In the genomic region with DNA sequence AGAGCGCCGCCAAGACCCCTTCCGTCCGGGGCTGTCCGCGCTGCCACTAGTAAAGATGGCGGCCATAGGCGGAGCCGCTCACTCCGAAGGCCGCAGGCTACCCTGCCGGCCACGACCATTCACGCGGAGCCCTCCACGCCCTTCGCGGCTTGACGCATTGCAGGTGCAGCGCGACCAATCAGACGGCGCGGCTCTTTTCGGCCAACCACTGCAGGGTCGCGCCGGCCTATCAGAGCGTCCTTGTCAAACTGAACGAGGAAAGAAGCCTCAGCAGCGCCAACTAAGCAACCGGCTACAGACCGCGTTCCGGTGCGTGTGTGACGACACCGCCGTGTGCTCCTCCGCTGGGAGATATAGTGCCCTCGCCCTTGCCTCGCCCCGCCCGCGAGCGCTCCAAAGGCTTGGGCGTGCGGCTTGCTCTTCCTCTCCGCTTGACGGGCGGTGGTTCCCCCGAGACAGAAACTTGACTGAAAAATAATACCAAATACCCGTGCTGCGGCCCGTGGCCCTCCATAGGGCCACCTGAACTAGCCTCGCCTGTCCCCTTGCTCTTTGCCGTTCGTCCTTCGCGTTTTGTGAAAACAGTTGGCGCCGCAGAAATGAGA, we compare ENCODE assay signal across 1 cellular context.
TF ChIP-seq lines count a peak whose summit lies in the region.

No MANE protein-coding gene starts in this region.

TF ChIP-seq in HEK293, 187 proteins besides CTCF, POLR2A, EP300 and RAD21 (continued from another document and continues in another):
- TF ChIP-seq, protein P1, sequence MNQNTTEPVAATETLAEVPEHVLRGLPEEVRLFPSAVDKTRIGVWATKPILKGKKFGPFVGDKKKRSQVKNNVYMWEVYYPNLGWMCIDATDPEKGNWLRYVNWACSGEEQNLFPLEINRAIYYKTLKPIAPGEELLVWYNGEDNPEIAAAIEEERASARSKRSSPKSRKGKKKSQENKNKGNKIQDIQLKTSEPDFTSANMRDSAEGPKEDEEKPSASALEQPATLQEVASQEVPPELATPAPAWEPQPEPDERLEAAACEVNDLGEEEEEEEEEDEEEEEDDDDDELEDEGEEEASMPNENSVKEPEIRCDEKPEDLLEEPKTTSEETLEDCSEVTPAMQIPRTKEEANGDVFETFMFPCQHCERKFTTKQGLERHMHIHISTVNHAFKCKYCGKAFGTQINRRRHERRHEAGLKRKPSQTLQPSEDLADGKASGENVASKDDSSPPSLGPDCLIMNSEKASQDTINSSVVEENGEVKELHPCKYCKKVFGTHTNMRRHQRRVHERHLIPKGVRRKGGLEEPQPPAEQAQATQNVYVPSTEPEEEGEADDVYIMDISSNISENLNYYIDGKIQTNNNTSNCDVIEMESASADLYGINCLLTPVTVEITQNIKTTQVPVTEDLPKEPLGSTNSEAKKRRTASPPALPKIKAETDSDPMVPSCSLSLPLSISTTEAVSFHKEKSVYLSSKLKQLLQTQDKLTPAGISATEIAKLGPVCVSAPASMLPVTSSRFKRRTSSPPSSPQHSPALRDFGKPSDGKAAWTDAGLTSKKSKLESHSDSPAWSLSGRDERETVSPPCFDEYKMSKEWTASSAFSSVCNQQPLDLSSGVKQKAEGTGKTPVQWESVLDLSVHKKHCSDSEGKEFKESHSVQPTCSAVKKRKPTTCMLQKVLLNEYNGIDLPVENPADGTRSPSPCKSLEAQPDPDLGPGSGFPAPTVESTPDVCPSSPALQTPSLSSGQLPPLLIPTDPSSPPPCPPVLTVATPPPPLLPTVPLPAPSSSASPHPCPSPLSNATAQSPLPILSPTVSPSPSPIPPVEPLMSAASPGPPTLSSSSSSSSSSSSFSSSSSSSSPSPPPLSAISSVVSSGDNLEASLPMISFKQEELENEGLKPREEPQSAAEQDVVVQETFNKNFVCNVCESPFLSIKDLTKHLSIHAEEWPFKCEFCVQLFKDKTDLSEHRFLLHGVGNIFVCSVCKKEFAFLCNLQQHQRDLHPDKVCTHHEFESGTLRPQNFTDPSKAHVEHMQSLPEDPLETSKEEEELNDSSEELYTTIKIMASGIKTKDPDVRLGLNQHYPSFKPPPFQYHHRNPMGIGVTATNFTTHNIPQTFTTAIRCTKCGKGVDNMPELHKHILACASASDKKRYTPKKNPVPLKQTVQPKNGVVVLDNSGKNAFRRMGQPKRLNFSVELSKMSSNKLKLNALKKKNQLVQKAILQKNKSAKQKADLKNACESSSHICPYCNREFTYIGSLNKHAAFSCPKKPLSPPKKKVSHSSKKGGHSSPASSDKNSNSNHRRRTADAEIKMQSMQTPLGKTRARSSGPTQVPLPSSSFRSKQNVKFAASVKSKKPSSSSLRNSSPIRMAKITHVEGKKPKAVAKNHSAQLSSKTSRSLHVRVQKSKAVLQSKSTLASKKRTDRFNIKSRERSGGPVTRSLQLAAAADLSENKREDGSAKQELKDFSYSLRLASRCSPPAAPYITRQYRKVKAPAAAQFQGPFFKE (tag by site-specific recombination; IDR thresholded peaks at IDR 0.05; ENCODE audit: borderline replicate concordance) = no peak
- TF ChIP-seq ZNF558 (tag by site-specific recombination; IDR thresholded peaks at IDR 0.05) = peak; percentile 58; the same call in 1 of the 2 replicates
- no peak for TF ChIP-seq ZNF600 (tag by site-specific recombination; IDR thresholded peaks at IDR 0.05)
- TF ChIP-seq, protein P2, sequence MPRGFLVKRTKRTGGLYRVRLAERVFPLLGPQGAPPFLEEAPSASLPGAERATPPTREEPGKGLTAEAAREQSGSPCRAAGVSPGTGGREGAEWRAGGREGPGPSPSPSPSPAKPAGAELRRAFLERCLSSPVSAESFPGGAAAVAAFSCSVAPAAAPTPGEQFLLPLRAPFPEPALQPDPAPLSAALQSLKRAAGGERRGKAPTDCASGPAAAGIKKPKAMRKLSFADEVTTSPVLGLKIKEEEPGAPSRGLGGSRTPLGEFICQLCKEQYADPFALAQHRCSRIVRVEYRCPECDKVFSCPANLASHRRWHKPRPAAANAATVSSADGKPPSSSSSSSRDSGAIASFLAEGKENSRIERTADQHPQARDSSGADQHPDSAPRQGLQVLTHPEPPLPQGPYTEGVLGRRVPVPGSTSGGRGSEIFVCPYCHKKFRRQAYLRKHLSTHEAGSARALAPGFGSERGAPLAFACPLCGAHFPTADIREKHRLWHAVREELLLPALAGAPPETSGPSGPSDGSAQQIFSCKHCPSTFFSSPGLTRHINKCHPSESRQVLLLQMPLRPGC (tag by site-specific recombination; IDR thresholded peaks at IDR 0.05) = peak; percentile 99
- TF ChIP-seq TCF7L2 (IDR thresholded peaks at IDR 0.05; ENCODE audit: borderline replicate concordance, low read depth, low read length) = no peak
- no peak for TF ChIP-seq ZNF670 (tag by site-specific recombination; IDR thresholded peaks at IDR 0.05; ENCODE audit: low read depth)
- TF ChIP-seq, protein P3, sequence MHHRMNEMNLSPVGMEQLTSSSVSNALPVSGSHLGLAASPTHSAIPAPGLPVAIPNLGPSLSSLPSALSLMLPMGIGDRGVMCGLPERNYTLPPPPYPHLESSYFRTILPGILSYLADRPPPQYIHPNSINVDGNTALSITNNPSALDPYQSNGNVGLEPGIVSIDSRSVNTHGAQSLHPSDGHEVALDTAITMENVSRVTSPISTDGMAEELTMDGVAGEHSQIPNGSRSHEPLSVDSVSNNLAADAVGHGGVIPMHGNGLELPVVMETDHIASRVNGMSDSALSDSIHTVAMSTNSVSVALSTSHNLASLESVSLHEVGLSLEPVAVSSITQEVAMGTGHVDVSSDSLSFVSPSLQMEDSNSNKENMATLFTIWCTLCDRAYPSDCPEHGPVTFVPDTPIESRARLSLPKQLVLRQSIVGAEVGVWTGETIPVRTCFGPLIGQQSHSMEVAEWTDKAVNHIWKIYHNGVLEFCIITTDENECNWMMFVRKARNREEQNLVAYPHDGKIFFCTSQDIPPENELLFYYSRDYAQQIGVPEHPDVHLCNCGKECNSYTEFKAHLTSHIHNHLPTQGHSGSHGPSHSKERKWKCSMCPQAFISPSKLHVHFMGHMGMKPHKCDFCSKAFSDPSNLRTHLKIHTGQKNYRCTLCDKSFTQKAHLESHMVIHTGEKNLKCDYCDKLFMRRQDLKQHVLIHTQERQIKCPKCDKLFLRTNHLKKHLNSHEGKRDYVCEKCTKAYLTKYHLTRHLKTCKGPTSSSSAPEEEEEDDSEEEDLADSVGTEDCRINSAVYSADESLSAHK (tag by site-specific recombination; IDR thresholded peaks at IDR 0.05) = peak; percentile 83
- TF ChIP-seq, protein P4, sequence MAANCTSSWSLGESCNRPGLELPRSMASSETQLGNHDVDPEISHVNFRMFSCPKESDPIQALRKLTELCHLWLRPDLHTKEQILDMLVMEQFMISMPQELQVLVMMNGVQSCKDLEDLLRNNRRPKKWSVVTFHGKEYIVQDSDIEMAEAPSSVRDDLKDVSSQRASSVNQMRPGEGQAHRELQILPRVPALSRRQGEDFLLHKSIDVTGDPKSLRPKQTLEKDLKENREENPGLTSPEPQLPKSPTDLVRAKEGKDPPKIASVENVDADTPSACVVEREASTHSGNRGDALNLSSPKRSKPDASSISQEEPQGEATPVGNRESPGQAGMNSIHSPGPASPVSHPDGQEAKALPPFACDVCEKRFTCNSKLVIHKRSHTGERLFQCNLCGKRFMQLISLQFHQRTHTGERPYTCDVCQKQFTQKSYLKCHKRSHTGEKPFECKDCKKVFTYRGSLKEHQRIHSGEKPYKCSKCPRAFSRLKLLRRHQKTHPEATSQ (tag by site-specific recombination; IDR thresholded peaks at IDR 0.05) = peak; percentile 95
- no peak for TF ChIP-seq GFI1B (tag by site-specific recombination; IDR thresholded peaks at IDR 0.05)
- no peak; the same call in 1 of the 2 replicates for TF ChIP-seq ZNF19 (tag by site-specific recombination; IDR thresholded peaks at IDR 0.05; ENCODE audit: low read depth)
- TF ChIP-seq ZNF266 (tag by site-specific recombination; IDR thresholded peaks at IDR 0.05; ENCODE audit: low read depth) = no peak; the same call in 1 of the 2 replicates
- TF ChIP-seq ZNF239 (tag by site-specific recombination; IDR thresholded peaks at IDR 0.05) = no peak
- peak; percentile 98 for TF ChIP-seq BCL11B (tag by site-specific recombination; IDR thresholded peaks at IDR 0.05; ENCODE audit: low read depth)
- TF ChIP-seq, protein P5, sequence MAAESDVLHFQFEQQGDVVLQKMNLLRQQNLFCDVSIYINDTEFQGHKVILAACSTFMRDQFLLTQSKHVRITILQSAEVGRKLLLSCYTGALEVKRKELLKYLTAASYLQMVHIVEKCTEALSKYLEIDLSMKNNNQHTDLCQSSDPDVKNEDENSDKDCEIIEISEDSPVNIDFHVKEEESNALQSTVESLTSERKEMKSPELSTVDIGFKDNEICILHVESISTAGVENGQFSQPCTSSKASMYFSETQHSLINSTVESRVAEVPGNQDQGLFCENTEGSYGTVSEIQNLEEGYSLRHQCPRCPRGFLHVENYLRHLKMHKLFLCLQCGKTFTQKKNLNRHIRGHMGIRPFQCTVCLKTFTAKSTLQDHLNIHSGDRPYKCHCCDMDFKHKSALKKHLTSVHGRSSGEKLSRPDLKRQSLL (tag by site-specific recombination; IDR thresholded peaks at IDR 0.05) = no peak
- TF ChIP-seq ZNF747 (tag by site-specific recombination; IDR thresholded peaks at IDR 0.05) = no peak
- peak; percentile 98 for TF ChIP-seq SP3 (tag by site-specific recombination; IDR thresholded peaks at IDR 0.05)
- TF ChIP-seq SALL2 (tag by site-specific recombination; IDR thresholded peaks at IDR 0.05; ENCODE audit: borderline replicate concordance) = no peak
- TF ChIP-seq ZNF837 (tag by site-specific recombination; IDR thresholded peaks at IDR 0.05) = no peak
- no peak for TF ChIP-seq ZNF623 (tag by site-specific recombination; IDR thresholded peaks at IDR 0.05)
- peak; percentile 99 for TF ChIP-seq ZNF501 (tag by site-specific recombination; IDR thresholded peaks at IDR 0.05)
- TF ChIP-seq ZNF169 (tag by site-specific recombination; IDR thresholded peaks at IDR 0.05) = no peak
- TF ChIP-seq ZNF311 (tag by site-specific recombination; IDR thresholded peaks at IDR 0.05; ENCODE audit: borderline replicate concordance) = no peak
- no peak for TF ChIP-seq HOXC10 (CRISPR knock-in tag; IDR thresholded peaks at IDR 0.05)
- TF ChIP-seq ZBTB17 (tag by site-specific recombination; IDR thresholded peaks at IDR 0.05) = peak; percentile 95
- TF ChIP-seq KLF9 (tag by site-specific recombination; IDR thresholded peaks at IDR 0.05; ENCODE audit: low read depth) = peak; percentile 89
- TF ChIP-seq, protein P6, sequence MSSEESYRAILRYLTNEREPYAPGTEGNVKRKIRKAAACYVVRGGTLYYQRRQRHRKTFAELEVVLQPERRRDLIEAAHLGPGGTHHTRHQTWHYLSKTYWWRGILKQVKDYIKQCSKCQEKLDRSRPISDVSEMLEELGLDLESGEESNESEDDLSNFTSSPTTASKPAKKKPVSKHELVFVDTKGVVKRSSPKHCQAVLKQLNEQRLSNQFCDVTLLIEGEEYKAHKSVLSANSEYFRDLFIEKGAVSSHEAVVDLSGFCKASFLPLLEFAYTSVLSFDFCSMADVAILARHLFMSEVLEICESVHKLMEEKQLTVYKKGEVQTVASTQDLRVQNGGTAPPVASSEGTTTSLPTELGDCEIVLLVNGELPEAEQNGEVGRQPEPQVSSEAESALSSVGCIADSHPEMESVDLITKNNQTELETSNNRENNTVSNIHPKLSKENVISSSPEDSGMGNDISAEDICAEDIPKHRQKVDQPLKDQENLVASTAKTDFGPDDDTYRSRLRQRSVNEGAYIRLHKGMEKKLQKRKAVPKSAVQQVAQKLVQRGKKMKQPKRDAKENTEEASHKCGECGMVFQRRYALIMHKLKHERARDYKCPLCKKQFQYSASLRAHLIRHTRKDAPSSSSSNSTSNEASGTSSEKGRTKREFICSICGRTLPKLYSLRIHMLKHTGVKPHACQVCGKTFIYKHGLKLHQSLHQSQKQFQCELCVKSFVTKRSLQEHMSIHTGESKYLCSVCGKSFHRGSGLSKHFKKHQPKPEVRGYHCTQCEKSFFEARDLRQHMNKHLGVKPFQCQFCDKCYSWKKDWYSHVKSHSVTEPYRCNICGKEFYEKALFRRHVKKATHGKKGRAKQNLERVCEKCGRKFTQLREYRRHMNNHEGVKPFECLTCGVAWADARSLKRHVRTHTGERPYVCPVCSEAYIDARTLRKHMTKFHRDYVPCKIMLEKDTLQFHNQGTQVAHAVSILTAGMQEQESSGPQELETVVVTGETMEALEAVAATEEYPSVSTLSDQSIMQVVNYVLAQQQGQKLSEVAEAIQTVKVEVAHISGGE (tag by site-specific recombination; conservative IDR thresholded peaks at IDR 0.05; ENCODE audit: low read depth) = peak; percentile 72
- no peak for TF ChIP-seq ZNF549 (tag by site-specific recombination; IDR thresholded peaks at IDR 0.05)
- TF ChIP-seq, protein P7, sequence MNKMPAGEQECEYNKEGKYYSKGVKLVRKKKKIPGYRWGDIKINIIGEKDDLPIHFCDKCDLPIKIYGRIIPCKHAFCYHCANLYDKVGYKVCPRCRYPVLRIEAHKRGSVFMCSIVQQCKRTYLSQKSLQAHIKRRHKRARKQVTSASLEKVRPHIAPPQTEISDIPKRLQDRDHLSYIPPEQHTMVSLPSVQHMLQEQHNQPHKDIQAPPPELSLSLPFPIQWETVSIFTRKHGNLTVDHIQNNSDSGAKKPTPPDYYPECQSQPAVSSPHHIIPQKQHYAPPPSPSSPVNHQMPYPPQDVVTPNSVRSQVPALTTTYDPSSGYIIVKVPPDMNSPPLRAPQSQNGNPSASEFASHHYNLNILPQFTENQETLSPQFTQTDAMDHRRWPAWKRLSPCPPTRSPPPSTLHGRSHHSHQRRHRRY (tag by site-specific recombination; IDR thresholded peaks at IDR 0.05) = no peak
- TF ChIP-seq MZF1 (tag by site-specific recombination; IDR thresholded peaks at IDR 0.05; ENCODE audit: borderline replicate concordance) = 0 out of 2 replicates have a peak, but pooled peaks have one; percentile 10
- no peak for TF ChIP-seq ZNF211 (tag by site-specific recombination; IDR thresholded peaks at IDR 0.05; ENCODE audit: low read depth)
- TF ChIP-seq, protein P8, sequence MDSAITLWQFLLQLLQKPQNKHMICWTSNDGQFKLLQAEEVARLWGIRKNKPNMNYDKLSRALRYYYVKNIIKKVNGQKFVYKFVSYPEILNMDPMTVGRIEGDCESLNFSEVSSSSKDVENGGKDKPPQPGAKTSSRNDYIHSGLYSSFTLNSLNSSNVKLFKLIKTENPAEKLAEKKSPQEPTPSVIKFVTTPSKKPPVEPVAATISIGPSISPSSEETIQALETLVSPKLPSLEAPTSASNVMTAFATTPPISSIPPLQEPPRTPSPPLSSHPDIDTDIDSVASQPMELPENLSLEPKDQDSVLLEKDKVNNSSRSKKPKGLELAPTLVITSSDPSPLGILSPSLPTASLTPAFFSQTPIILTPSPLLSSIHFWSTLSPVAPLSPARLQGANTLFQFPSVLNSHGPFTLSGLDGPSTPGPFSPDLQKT (IDR thresholded peaks at IDR 0.05; ENCODE audit: borderline replicate concordance, low read depth, low read length) = peak; percentile 68; the same call in 1 of the 2 replicates
- TF ChIP-seq ZFP37 (tag by site-specific recombination; IDR thresholded peaks at IDR 0.05) = peak; percentile 70
- TF ChIP-seq, protein P9, sequence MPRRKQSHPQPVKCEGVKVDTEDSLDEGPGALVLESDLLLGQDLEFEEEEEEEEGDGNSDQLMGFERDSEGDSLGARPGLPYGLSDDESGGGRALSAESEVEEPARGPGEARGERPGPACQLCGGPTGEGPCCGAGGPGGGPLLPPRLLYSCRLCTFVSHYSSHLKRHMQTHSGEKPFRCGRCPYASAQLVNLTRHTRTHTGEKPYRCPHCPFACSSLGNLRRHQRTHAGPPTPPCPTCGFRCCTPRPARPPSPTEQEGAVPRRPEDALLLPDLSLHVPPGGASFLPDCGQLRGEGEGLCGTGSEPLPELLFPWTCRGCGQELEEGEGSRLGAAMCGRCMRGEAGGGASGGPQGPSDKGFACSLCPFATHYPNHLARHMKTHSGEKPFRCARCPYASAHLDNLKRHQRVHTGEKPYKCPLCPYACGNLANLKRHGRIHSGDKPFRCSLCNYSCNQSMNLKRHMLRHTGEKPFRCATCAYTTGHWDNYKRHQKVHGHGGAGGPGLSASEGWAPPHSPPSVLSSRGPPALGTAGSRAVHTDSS (tag by site-specific recombination; IDR thresholded peaks at IDR 0.05) = 0 out of 2 replicates have a peak, but pooled peaks have one; percentile 41
- peak; percentile 97 for TF ChIP-seq ZBTB8A (tag by site-specific recombination; IDR thresholded peaks at IDR 0.05)
